Comparison of ENCODE assay signal across 28 cellular contexts in genomic region chr10:35578608-35578956, GRCh38. TPM values are rescaled to one million over a fixed set of nuclear protein-coding genes. Genes with fewer than 3 reads are reported as not detected.
"Had no signal": no experiment of that assay in that cellular context is flagged by ENCODE, and none has a peak within 500 bp of the region (broad histone marks: within the 10 kb centered on the region; RNA-seq: fewer than 3 reads in every experiment).

No MANE protein-coding gene starts in this region.

- H3K9me3 Mint-ChIP-seq: brain; dendritic cell treated with granulocyte-macrophage colony-stimulating factor and Interleukin-4, amounts not matched to agents 40 ng/mL and 50 ng/mL, for 4 days had no signal

- H3K4me3 Mint-ChIP-seq: activated CD8-positive, alpha-beta T cell treated with anti-CD3 and anti-CD28 coated beads, Interleukin-2, amount 10 ng/mL, durations not matched to agents 7 days and 5 days; brain; dendritic cell treated with granulocyte-macrophage colony-stimulating factor and Interleukin-4, amounts not matched to agents 40 ng/mL and 50 ng/mL, for 4 days; naive thymus-derived CD8-positive, alpha-beta T cell had no signal

- H3K4me1 ChIP-seq: pancreas, psoas muscle had no signal

- H3K27ac Mint-ChIP-seq: activated CD8-positive, alpha-beta T cell treated with anti-CD3 and anti-CD28 coated beads, Interleukin-2, amount 10 ng/mL, durations not matched to agents 7 days and 5 days; dendritic cell treated with granulocyte-macrophage colony-stimulating factor and Interleukin-4, amounts not matched to agents 40 ng/mL and 50 ng/mL, for 4 days had no signal

- DNase-seq: activated CD4-positive, alpha-beta T cell treated with anti-CD3 and anti-CD28 coated beads for 1 hour; activated CD4-positive, alpha-beta T cell treated with anti-CD3 and anti-CD28 coated beads, Interleukin-2, amount 50 U/mL, for 1 hour; activated CD8-positive, alpha-beta T cell treated with anti-CD3 and anti-CD28 coated beads, Interleukin-2, amount 10 ng/mL, durations not matched to agents 7 days and 5 days; activated gamma-delta T cell treated with Interleukin-2 at 50 U/mL for 16 hours; aorta; caudate nucleus; effector CD4-positive, alpha-beta T cell; kidney; naive thymus-derived CD8-positive, alpha-beta T cell; pancreas; psoas muscle; right cardiac atrium; stimulated activated CD4-positive, alpha-beta T cell treated with anti-CD3 and anti-CD28 coated beads, Interleukin-12 subunit alpha, Interleukin-12 subunit beta, amount 100 ng/mL, for 4 hours; stimulated activated CD4-positive, alpha-beta T cell treated with anti-CD3 and anti-CD28 coated beads, Interleukin-4, amount 100 ng/mL, for 4 hours; stimulated activated naive CD8-positive, alpha-beta T cell treated with anti-CD3 and anti-CD28 coated beads, Interleukin-15, Interleukin-2, amounts not matched to agents 100 U/mL and 50 U/mL, for 24 hours had no signal

- H3K27me3 Mint-ChIP-seq: brain; naive thymus-derived CD8-positive, alpha-beta T cell had no signal

- H3K27me3 ChIP-seq: pancreas had no signal

- H3K36me3 ChIP-seq: pancreas had no signal

- H3K9me3 ChIP-seq: pancreas, psoas muscle had no signal

- H3K4me3 ChIP-seq: lung, pancreas, psoas muscle had no signal

- ATAC-seq: activated CD8-positive, alpha-beta T cell treated with anti-CD3 and anti-CD28 coated beads, Interleukin-2, amount 10 ng/mL, durations not matched to agents 7 days and 5 days; activated naive CD4-positive, alpha-beta T cell treated with anti-CD3 and anti-CD28 coated beads, Interleukin-2, amount 50 U/mL, for 72 hours; left lobe of liver; naive thymus-derived CD8-positive, alpha-beta T cell; psoas muscle; stimulated activated naive CD8-positive, alpha-beta T cell treated with anti-CD3 and anti-CD28 coated beads, Interleukin-15, Interleukin-2, amounts not matched to agents 100 U/mL and 50 U/mL, for 24 hours had no signal

- H3K27ac ChIP-seq: pancreas, psoas muscle had no signal

- FAIRE-seq: endometrium, kidney, pancreas had no signal

- H3K4me1 Mint-ChIP-seq: naive thymus-derived CD8-positive, alpha-beta T cell had no signal

RNA-seq across cellular contexts. Expression of gene GJD4, which starts 26.6 kb away (rescaled TPM):
- total RNA-seq: activated CD8-positive, alpha-beta T cell treated with anti-CD3 and anti-CD28 coated beads, Interleukin-2, amount 10 ng/mL, durations not matched to agents 7 days and 5 days; activated naive CD4-positive, alpha-beta T cell treated with anti-CD3 and anti-CD28 coated beads, Interleukin-2, amount 50 U/mL, for 72 hours; aorta; epithelial cell of proximal tubule; glomerular endothelial cell; kidney; left lobe of liver; lung; mesenteric fat pad; mucosa of gallbladder; naive thymus-derived CD8-positive, alpha-beta T cell; pancreas; psoas muscle; right cardiac atrium; subcutaneous adipose tissue; T-helper 2 cell treated with Interferon-gamma antibody and Interleukin-4, amounts not matched to agents 100 ng/mL and 5 ng/mL, for 36 hours; ureter had no signal
- polyA plus RNA-seq: aorta; naive thymus-derived CD8-positive, alpha-beta T cell; right cardiac atrium had no signal
